Comparison of ENCODE assay signal across 8 cellular contexts in genomic region chr11:14891143-14892035, GRCh38. TPM values are rescaled to one million over a fixed set of nuclear protein-coding genes. Genes with fewer than 3 reads are reported as not detected.
DNase-seq lines count a peak whose midpoint lies in the region; ATAC-seq, FAIRE-seq and TF ChIP-seq lines count a peak whose summit lies in the region.

No MANE protein-coding gene starts in this region.

- no peaks in the 10 kb centered on the region for H3K9me3 ChIP-seq in BLaER1
- H3K9me3 ChIP-seq in HepG2 (ENCODE audit: low read length), result no peaks in the 10 kb centered on the region

- CTCF ChIA-PET in activated CD4-positive, alpha-beta T cell treated with anti-CD3 and anti-CD28 coated beads, Interleukin-2, amount 10 ng/mL, durations not matched to agents 7 days and 5 days (lab: Charles Lee), result interaction anchor here (0.7 to 6.6 kb wide), 9 partner anchors 9 to 1224 kb away, joined by 3 to 88 read pairs (median 3); no protein-coding TSS in a partner anchor
- CTCF ChIA-PET in HepG2 (lab: Yijun Ruan, JAX; ENCODE audit: low intra/inter-chr PET ratio, low total read pairs), result no interaction called here

- FAIRE-seq in GM19239 (lab: Jason Lieb, UNC) (peak; percentile 86), HepG2 (lab: Jason Lieb, UNC) (no peak)

- WGBS in HepG2 (ENCODE audit: low lambda C conversion rate), result 93% methylated on average over 48 of the region's 67 CpGs

- peaks cover 57% of the 10 kb centered on the region for H3K4me1 Mint-ChIP-seq in activated CD4-positive, alpha-beta T cell treated with anti-CD3 and anti-CD28 coated beads, Interleukin-2, amount 10 ng/mL, durations not matched to agents 7 days and 5 days

- intact Hi-C loops in HepG2 (cut with micrococcal nuclease; ENCODE audit: unreplicated experiment), result no loop called here

- H3K9me3 Mint-ChIP-seq in activated CD4-positive, alpha-beta T cell treated with anti-CD3 and anti-CD28 coated beads, Interleukin-2, amount 10 ng/mL, durations not matched to agents 7 days and 5 days, result no peaks in the 10 kb centered on the region

- no peak for TF ChIP-seq POLR2A in HepG2 (IDR thresholded peaks at IDR 0.05; ENCODE audit: insufficient read depth in 1 of 2, low read depth in 2 of 2, low read length in 2 of 2)

- H3K9ac ChIP-seq in BLaER1 (peak overlapping the region; percentile 78), HepG2 (ENCODE audit: insufficient read depth, low read depth, low read length) (no peak overlapping the region)

- peak overlapping the region; percentile 91 for H3K27ac Mint-ChIP-seq in activated CD4-positive, alpha-beta T cell treated with anti-CD3 and anti-CD28 coated beads, Interleukin-2, amount 10 ng/mL, durations not matched to agents 7 days and 5 days

- POLR2A ChIA-PET in activated CD4-positive, alpha-beta T cell treated with anti-CD3 and anti-CD28 coated beads, Interleukin-2, amount 10 ng/mL, durations not matched to agents 7 days and 5 days (lab: Charles Lee), result interaction anchor here (0.7 to 1.6 kb wide), 2 partner anchors 126 to 402 kb away, joined by 3 read pairs; no protein-coding TSS in a partner anchor
- POLR2A ChIA-PET in HepG2 (lab: Yijun Ruan, JAX), result interaction anchor here (1.5 kb wide), 1 partner anchor 16 kb away, joined by 9 read pairs; no protein-coding TSS in a partner anchor

- peak; percentile 42 for DNase-seq in GM19239 (ENCODE audit: insufficient read length, low spot score)
- peak; percentile 67 for DNase-seq in NCI-H524 treated with DMSO at 0.1 percent for 48 hours (lab: John Stamatoyannopoulos, UW)
- DNase-seq in activated CD4-positive, alpha-beta T cell treated with anti-CD3 and anti-CD28 coated beads, Interleukin-2, amount 10 ng/mL, durations not matched to agents 7 days and 5 days, result peak; percentile 86
- DNase-seq in cortex of kidney (lab: John Stamatoyannopoulos, UW), result peak; percentile 69
- DNase-seq in HepG2 (ENCODE audit: low spot score), result no peak
- DNase-seq in stimulated activated CD4-positive, alpha-beta T cell treated with anti-CD3 and anti-CD28 coated beads, Interleukin-2, amount 100 ng/mL, for 4 hours (ENCODE audit: low read depth), result peak; percentile 83

- in situ Hi-C loops in HepG2 (cut with HindIII; ENCODE audit: extremely low pct_ligation_motif_present, low pct_unique_long_range_greater_than_20kb), result no loop called here

- peak; percentile 49 for ATAC-seq in HG03442 (IDR thresholded peaks at IDR 0.05; ENCODE audit: unreplicated experiment)
- peak; percentile 66 for ATAC-seq in HepG2

- peak overlapping the region; percentile 81 for H3K4me3 Mint-ChIP-seq in activated CD4-positive, alpha-beta T cell treated with anti-CD3 and anti-CD28 coated beads, Interleukin-2, amount 10 ng/mL, durations not matched to agents 7 days and 5 days

- H2AFZ ChIP-seq in HepG2 (ENCODE audit: low read length), result no peak overlapping the region

- no peak for TF ChIP-seq EP300 in HepG2 (IDR thresholded peaks at IDR 0.05; ENCODE audit: low read depth in 2 of 2, low read length in 2 of 2)
- TF ChIP-seq EP300 in HepG2 (CRISPR knock-in tag; IDR thresholded peaks at IDR 0.05; ENCODE audit: borderline replicate concordance), result no peak

- TSS peak; percentile 65 for BruUV-seq in HepG2 (replicated peaks; lab: Mats Ljungman, UMichigan)

- H3K36me3 Mint-ChIP-seq in activated CD4-positive, alpha-beta T cell treated with anti-CD3 and anti-CD28 coated beads, Interleukin-2, amount 10 ng/mL, durations not matched to agents 7 days and 5 days (ENCODE audit: low read depth), result peaks cover 24% of the 10 kb centered on the region

- no peak for TF ChIP-seq RAD21 in HepG2 (CRISPR knock-in tag; IDR thresholded peaks at IDR 0.05)

- H3K79me2 ChIP-seq in HepG2 (ENCODE audit: insufficient read depth, low read length), result no peaks in the 10 kb centered on the region

- H3K4me3 ChIP-seq in BLaER1, result peak overlapping the region; percentile 77
- H3K4me3 ChIP-seq in HepG2 (replicated peaks in 1 of 3; ENCODE audit: insufficient read depth in 1 of 3, low read depth in 2 of 3, low read length in 3 of 3), result peak overlapping the region; percentile 13 to 61 (median 42); a peak in 4 of 6 replicates

- peaks cover 36% of the 10 kb centered on the region for H3K4me1 ChIP-seq in BLaER1
- peaks cover 13% of the 10 kb centered on the region for H3K4me1 ChIP-seq in HepG2 (ENCODE audit: insufficient read depth, low read length)

- TF ChIP-seq CTCF in HepG2 (CRISPR knock-in tag; IDR thresholded peaks at IDR 0.05), result no peak

- no peaks in the 10 kb centered on the region for H4K20me1 ChIP-seq in BLaER1
- H4K20me1 ChIP-seq in HepG2 (ENCODE audit: insufficient read depth, low read length), result no peaks in the 10 kb centered on the region

- H3K27ac ChIP-seq in BLaER1 (peak overlapping the region; percentile 78), HepG2 (ENCODE audit: extremely low read length, insufficient read depth, low read length) (no peak overlapping the region)

- H3K4me2 ChIP-seq in BLaER1 (peak overlapping the region; percentile 82), HepG2 (ENCODE audit: low read depth, low read length) (peak overlapping the region; percentile 71)

- H3K36me3 ChIP-seq in BLaER1 (no peaks in the 10 kb centered on the region), HepG2 (replicated peaks in 1 of 2; ENCODE audit: control insufficient read depth in 1 of 2, insufficient read depth in 2 of 2, low read length in 2 of 2) (no peaks in the 10 kb centered on the region)

- H3K27me3 Mint-ChIP-seq in activated CD4-positive, alpha-beta T cell treated with anti-CD3 and anti-CD28 coated beads, Interleukin-2, amount 10 ng/mL, durations not matched to agents 7 days and 5 days, result no peaks in the 10 kb centered on the region

- H3K27me3 ChIP-seq in BLaER1 (no peaks in the 10 kb centered on the region), HepG2 (ENCODE audit: control insufficient read depth in 1 of 2, insufficient read depth in 2 of 2, low read length in 2 of 2) (0 out of 5 replicates have a peak, but pooled peaks cover 0 to 1% of the 10 kb centered on the region in 2 experiments)

TF ChIP-seq in HepG2, 621 proteins besides CTCF, POLR2A, EP300 and RAD21 (continues in another document):
- TF ChIP-seq ZNF777 (CRISPR knock-in tag; IDR thresholded peaks at IDR 0.05) (peak; percentile 96), PRDM15 (CRISPR knock-in tag; IDR thresholded peaks at IDR 0.05) (peak; percentile 95), ZNF788 (CRISPR knock-in tag; IDR thresholded peaks at IDR 0.05; ENCODE audit: borderline replicate concordance) (0 out of 2 replicates have a peak, but pooled peaks have one; percentile 52), GPN1 (CRISPR knock-in tag; IDR thresholded peaks at IDR 0.05; ENCODE audit: borderline replicate concordance) (no peak), ZFY (CRISPR knock-in tag; IDR thresholded peaks at IDR 0.05) (0 out of 2 replicates have a peak, but pooled peaks have one; percentile 38), KLF9 (CRISPR knock-in tag; IDR thresholded peaks at IDR 0.05; ENCODE audit: low read depth) (no peak)

RNA-seq across cellular contexts. Expression of gene CYP2R1, which starts 0.6 kb away (rescaled TPM):
- total RNA-seq in activated CD4-positive, alpha-beta T cell treated with anti-CD3 and anti-CD28 coated beads, Interleukin-2, amount 10 ng/mL, durations not matched to agents 7 days and 5 days, result 10 to 100 TPM; 15.5 to 16.1 TPM
- total RNA-seq in HepG2 (2016; rRNA removed; fragmentation: Illumina TruSeq; extraction: Trizol), result 0.60 TPM in 1 of 2 replicates, not detected in the other
- 0.20 and 0.62 TPM in 2 replicates for total RNA-seq in HepG2 (2016; cell fraction: cytosol; rRNA removed; fragmentation: Illumina TruSeq; extraction: Trizol; ENCODE audit: low read depth)
- 0.39 TPM in 1 of 2 replicates, not detected in the other for total RNA-seq in HepG2 (2016; cell fraction: insoluble cytoplasmic fraction; rRNA removed; fragmentation: Illumina TruSeq; extraction: Trizol)
- 0.21 and 0.31 TPM in 2 replicates for total RNA-seq in HepG2 (2016; cell fraction: membrane; rRNA removed; fragmentation: Illumina TruSeq; extraction: Trizol)
- 0.78 and 0.94 TPM in 2 replicates for total RNA-seq in HepG2 (2016; cell fraction: nucleus; rRNA removed; fragmentation: Illumina TruSeq; extraction: Trizol)
- polyA plus RNA-seq in HepG2 (2011; rRNA removed), result 0.59 and 0.69 TPM in 2 replicates
- polyA plus RNA-seq in HepG2 (2011; cell fraction: cytosol; rRNA removed), result 0.08 and 0.21 TPM in 2 replicates
- polyA plus RNA-seq in HepG2 (2011; cell fraction: nucleus; rRNA removed), result 1.3 and 2.3 TPM in 2 replicates
- 1.3 and 2.2 TPM in 2 replicates for polyA plus RNA-seq in HepG2 (2012)
- polyA plus RNA-seq in HepG2 (2016; cell fraction: cytosol; fragmentation: Illumina TruSeq; extraction: Trizol; ENCODE audit: low read depth), result 0.05 TPM in 1 of 2 replicates, not detected in the other
- 0.20 and 0.29 TPM in 2 replicates for polyA plus RNA-seq in HepG2 (2016; cell fraction: insoluble cytoplasmic fraction; fragmentation: Illumina TruSeq; extraction: Trizol; ENCODE audit: low read depth)
- polyA plus RNA-seq in HepG2 (2016; cell fraction: membrane; fragmentation: Illumina TruSeq; extraction: Trizol; ENCODE audit: low read depth), result not detected in 2 replicates
- polyA plus RNA-seq in HepG2 (2016; cell fraction: nucleus; fragmentation: Illumina TruSeq; extraction: Trizol; ENCODE audit: insufficient read depth, low read depth), result 1.2 and 1.4 TPM in 2 replicates
- 0.32 and 2.0 TPM in 2 replicates for polyA minus RNA-seq in HepG2 (2011; rRNA and poly(A)+ RNA removed; ENCODE audit: low replicate concordance)
- not detected in 2 replicates for polyA minus RNA-seq in HepG2 (2011; cell fraction: cytosol; rRNA and poly(A)+ RNA removed)
- polyA minus RNA-seq in HepG2 (2011; cell fraction: nucleus; rRNA and poly(A)+ RNA removed), result 2.1 and 3.0 TPM in 2 replicates

Comparison
In these comparisons a context has a peak if more than half of its experiments do, and no peak if none do; other contexts are left out.
1. RNA of gene CYP2R1, which starts 0.6 kb away (total RNA-seq): 15.5 to 16.1 TPM in activated CD4-positive, alpha-beta T cell treated with anti-CD3 and anti-CD28 coated beads, Interleukin-2, amount 10 ng/mL, durations not matched to agents 7 days and 5 days; 0.20 to 0.94 TPM in HepG2; every median in the first group is over 4 times any median in the second.